ENCODE assay signal across 16 cellular contexts in the genomic region with DNA sequence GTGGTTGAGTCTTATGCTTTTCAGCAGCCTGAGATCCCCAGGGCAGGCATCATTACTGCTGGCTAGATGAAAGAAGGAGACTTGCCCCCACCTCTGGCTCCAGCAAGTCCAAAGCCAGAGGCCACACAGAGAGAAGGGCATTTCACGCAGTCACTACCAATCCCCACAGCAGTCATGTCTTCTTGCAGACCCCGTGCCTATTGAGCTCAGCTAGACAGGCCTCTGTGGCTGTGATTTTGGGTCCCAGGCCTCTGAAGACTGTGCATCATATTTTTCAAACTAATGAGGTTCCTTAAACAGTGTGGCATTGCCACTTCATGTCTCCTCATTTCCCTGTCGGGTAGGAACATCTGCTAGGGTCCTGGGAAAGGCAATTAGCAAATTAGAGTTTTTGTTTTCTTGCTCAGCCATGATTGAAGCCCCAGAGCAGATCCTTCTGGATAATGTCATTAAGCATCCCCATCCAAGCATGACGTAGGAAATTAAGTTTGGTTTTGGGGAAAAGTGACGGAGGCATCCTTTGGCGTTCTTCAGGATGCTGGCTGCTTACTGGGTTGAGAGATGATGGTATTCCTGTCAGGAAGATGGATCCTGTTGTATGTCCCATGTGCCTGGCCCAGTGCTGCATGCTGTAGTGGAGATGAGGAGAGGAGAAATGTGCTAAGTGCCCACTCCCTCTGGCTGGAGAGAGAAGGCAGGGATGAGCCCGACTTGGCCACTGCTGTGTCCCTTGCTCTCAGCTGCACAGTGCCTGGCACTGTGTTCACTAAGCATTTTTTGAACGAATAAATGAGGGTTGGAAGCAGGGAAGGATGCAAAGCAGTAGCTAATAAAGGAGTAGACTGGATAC. TPM values are rescaled to one million over a fixed set of nuclear protein-coding genes. Genes with fewer than 3 reads are reported as not detected.
"Had no signal": no experiment of that assay in that cellular context is flagged by ENCODE, and none has a peak within 500 bp of the region (broad histone marks: within the 10 kb centered on the region; RNA-seq: fewer than 3 reads in every experiment).

No MANE protein-coding gene starts in this region.

- FAIRE-seq: bronchial epithelial cell, islet of Langerhans had no signal

- H3K4me1 Mint-ChIP-seq: activated CD8-positive, alpha-beta memory T cell treated with anti-CD3 and anti-CD28 coated beads, Interleukin-2, amount 10 ng/mL, durations not matched to agents 7 days and 5 days had no signal

- H3K4me1 ChIP-seq: esophagus squamous epithelium, left lung, thyroid gland had no signal

- DNase-seq: activated CD4-positive, alpha-beta T cell treated with anti-CD3 and anti-CD28 coated beads, Interleukin-2, amount 50 U/mL, for 48 hours; activated CD4-positive, CD25-positive, alpha-beta regulatory T cell treated with anti-CD3 and anti-CD28 coated beads, Interleukin-2, amount 50 U/mL, for 72 hours; activated CD8-positive, alpha-beta memory T cell treated with anti-CD3 and anti-CD28 coated beads, Interleukin-2, amount 10 ng/mL, durations not matched to agents 7 days and 5 days; activated gamma-delta T cell treated with Interleukin-2 at 50 U/mL for 16 hours; activated naive CD8-positive, alpha-beta T cell treated with anti-CD3 and anti-CD28 coated beads, Interleukin-2, amount 10 ng/mL, durations not matched to agents 7 days and 5 days; activated T-cell treated with anti-CD3 and anti-CD28 coated beads, Interleukin-2, amount 50 U/mL, for 72 hours; aorta; esophagus squamous epithelium; foreskin fibroblast; left lung; right cardiac atrium; SW 1271; thyroid gland had no signal

- H3K27ac ChIP-seq: esophagus squamous epithelium, left lung, thyroid gland had no signal

- H3K9me3 ChIP-seq: esophagus squamous epithelium, left lung, thyroid gland had no signal

- H3K36me3 Mint-ChIP-seq: activated CD8-positive, alpha-beta memory T cell treated with anti-CD3 and anti-CD28 coated beads, Interleukin-2, amount 10 ng/mL, durations not matched to agents 7 days and 5 days; activated naive CD8-positive, alpha-beta T cell treated with anti-CD3 and anti-CD28 coated beads, Interleukin-2, amount 10 ng/mL, durations not matched to agents 7 days and 5 days had no signal

- H3K4me3 ChIP-seq: esophagus squamous epithelium, left lung, smooth muscle cell, thyroid gland had no signal

- H3K27ac Mint-ChIP-seq: activated CD8-positive, alpha-beta memory T cell treated with anti-CD3 and anti-CD28 coated beads, Interleukin-2, amount 10 ng/mL, durations not matched to agents 7 days and 5 days; activated naive CD8-positive, alpha-beta T cell treated with anti-CD3 and anti-CD28 coated beads, Interleukin-2, amount 10 ng/mL, durations not matched to agents 7 days and 5 days; activated T-cell treated with anti-CD3 and anti-CD28 coated beads, Interleukin-2, amount 50 U/mL, for 72 hours had no signal

- H3K36me3 ChIP-seq: esophagus squamous epithelium, left lung, thyroid gland had no signal

- H3K27me3 ChIP-seq: thyroid gland had no signal

- H3K4me3 Mint-ChIP-seq: activated CD8-positive, alpha-beta memory T cell treated with anti-CD3 and anti-CD28 coated beads, Interleukin-2, amount 10 ng/mL, durations not matched to agents 7 days and 5 days; activated naive CD8-positive, alpha-beta T cell treated with anti-CD3 and anti-CD28 coated beads, Interleukin-2, amount 10 ng/mL, durations not matched to agents 7 days and 5 days; activated T-cell treated with anti-CD3 and anti-CD28 coated beads, Interleukin-2, amount 50 U/mL, for 72 hours had no signal

- ATAC-seq: activated CD8-positive, alpha-beta memory T cell treated with anti-CD3 and anti-CD28 coated beads, Interleukin-2, amount 10 ng/mL, durations not matched to agents 7 days and 5 days; activated T-cell treated with anti-CD3 and anti-CD28 coated beads, Interleukin-2, amount 50 U/mL, for 72 hours; left lung; right cardiac atrium had no signal

RNA-seq across cellular contexts. Expression of gene SPSB4, which starts 7.0 kb away (rescaled TPM):
- total RNA-seq: activated naive CD8-positive, alpha-beta T cell treated with anti-CD3 and anti-CD28 coated beads, Interleukin-2, amount 10 ng/mL, durations not matched to agents 7 days and 5 days; activated T-cell treated with anti-CD3 and anti-CD28 coated beads, Interleukin-2, amount 50 U/mL, for 72 hours; esophagus squamous epithelium had no signal
